9 cellular contexts compared by ENCODE assay signal in the genomic region with DNA sequence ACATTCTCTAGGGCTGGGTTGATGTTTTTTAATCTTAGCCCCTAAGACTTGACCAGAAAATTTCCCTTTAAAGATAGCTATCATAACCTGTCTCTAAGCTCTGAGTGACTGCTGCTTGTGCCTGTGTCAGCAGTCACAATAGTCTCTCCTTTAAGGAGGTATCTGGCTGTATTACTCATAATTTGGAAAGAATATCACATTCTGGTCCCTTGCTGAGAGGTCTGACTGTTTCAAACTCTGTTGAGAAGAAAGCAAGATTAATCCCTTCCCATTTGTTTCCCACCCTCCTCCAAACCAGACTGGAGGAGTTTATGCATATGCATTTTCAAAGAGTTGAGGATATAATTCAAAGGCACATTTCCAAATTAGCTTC. TPM values are rescaled to one million over a fixed set of nuclear protein-coding genes. Genes with fewer than 3 reads are reported as not detected.
DNase-seq lines count a peak whose midpoint lies in the region; ATAC-seq, FAIRE-seq and TF ChIP-seq lines count a peak whose summit lies in the region.
"Had no signal": no experiment of that assay in that cellular context is flagged by ENCODE, and none has a peak within 500 bp of the region (broad histone marks: within the 10 kb centered on the region; RNA-seq: fewer than 3 reads in every experiment).

No MANE protein-coding gene starts in this region.

- ATAC-seq in HG03378 (IDR thresholded peaks at IDR 0.05; ENCODE audit: unreplicated experiment), result no peak
- no peak for ATAC-seq in HG02588 (IDR thresholded peaks at IDR 0.05; ENCODE audit: unreplicated experiment)
- no peak for ATAC-seq in activated CD4-positive, alpha-beta T cell treated with anti-CD3 and anti-CD28 coated beads for 36 hours

- CTCF ChIA-PET in activated CD4-positive, alpha-beta T cell treated with anti-CD3 and anti-CD28 coated beads for 36 hours (lab: Charles Lee), result interaction anchor here (0.6 to 2.4 kb wide), 18 partner anchors 8 to 699 kb away, joined by 3 to 10 read pairs (median 3); a partner anchor contains a TSS

- TF ChIP-seq CTCF in MM.1S (IDR thresholded peaks at IDR 0.05; ENCODE audit: low read length) (no peak), esophagus squamous epithelium (IDR thresholded peaks at IDR 0.05) (no peak), progenitor cell of endocrine pancreas (IDR thresholded peaks at IDR 0.05; ENCODE audit: unreplicated experiment) (no peak)

- no peak overlapping the region for H3K9ac ChIP-seq in MM.1S (ENCODE audit: low read length)

- peaks cover 3% of the 10 kb centered on the region for H3K9me3 Mint-ChIP-seq in progenitor cell of endocrine pancreas (ENCODE audit: low read depth)
- no peaks in the 10 kb centered on the region for H3K9me3 Mint-ChIP-seq in activated CD4-positive, alpha-beta T cell treated with anti-CD3 and anti-CD28 coated beads for 36 hours (ENCODE audit: low read depth)

- H3F3A ChIP-seq in MM.1S (ENCODE audit: insufficient read depth, low read length), result no peaks in the 10 kb centered on the region

- H3K27me3 ChIP-seq in MM.1S (replicated peaks; ENCODE audit: insufficient read depth, low read length) (no peaks in the 10 kb centered on the region), esophagus squamous epithelium (peaks cover 0 to 32% (median 0%) of the 10 kb centered on the region in 4 donors)

- peak overlapping the region; percentile 61 for H3K4me3 Mint-ChIP-seq in progenitor cell of endocrine pancreas (ENCODE audit: low read depth)
- no peak overlapping the region for H3K4me3 Mint-ChIP-seq in activated CD4-positive, alpha-beta T cell treated with anti-CD3 and anti-CD28 coated beads for 36 hours

- POLR2A ChIA-PET in activated CD4-positive, alpha-beta T cell treated with anti-CD3 and anti-CD28 coated beads for 36 hours (lab: Charles Lee), result no interaction called here

- no peak overlapping the region for H3K27ac Mint-ChIP-seq in progenitor cell of endocrine pancreas
- H3K27ac Mint-ChIP-seq in activated CD4-positive, alpha-beta T cell treated with anti-CD3 and anti-CD28 coated beads for 36 hours, result no peak overlapping the region

- peaks cover 7% of the 10 kb centered on the region for H3K4me1 Mint-ChIP-seq in progenitor cell of endocrine pancreas (ENCODE audit: low read depth)
- H3K4me1 Mint-ChIP-seq in activated CD4-positive, alpha-beta T cell treated with anti-CD3 and anti-CD28 coated beads for 36 hours, result peaks cover 11% of the 10 kb centered on the region

- H3K36me3 Mint-ChIP-seq in progenitor cell of endocrine pancreas (ENCODE audit: insufficient read depth), result no peaks in the 10 kb centered on the region
- no peaks in the 10 kb centered on the region for H3K36me3 Mint-ChIP-seq in activated CD4-positive, alpha-beta T cell treated with anti-CD3 and anti-CD28 coated beads for 36 hours (ENCODE audit: low read depth)

- no peaks in the 10 kb centered on the region for H3K4me1 ChIP-seq in MM.1S (ENCODE audit: low read length)
- H3K4me1 ChIP-seq in esophagus squamous epithelium, result peaks cover 0 to 24% (median 5%) of the 10 kb centered on the region in 3 donors

- no peaks in the 10 kb centered on the region for H4K20me1 ChIP-seq in MM.1S (ENCODE audit: insufficient read depth, low read length)

- H3K9me3 ChIP-seq in MM.1S (replicated peaks; ENCODE audit: insufficient read depth, low read length) (no peaks in the 10 kb centered on the region), esophagus squamous epithelium (no peaks in the 10 kb centered on the region)

- H3K9me2 ChIP-seq in MM.1S (replicated peaks; ENCODE audit: insufficient read depth, low read length), result no peaks in the 10 kb centered on the region

- DNase-seq in GM12892 (ENCODE audit: insufficient read length) (no peak), MM.1S (no peak), esophagus squamous epithelium (lab: John Stamatoyannopoulos, UW) (no peak), progenitor cell of endocrine pancreas (ENCODE audit: low spot score, unreplicated experiment) (no peak), germinal center (ENCODE audit: low spot score) (no peak)
- no peak for DNase-seq in activated CD4-positive, alpha-beta T cell treated with anti-CD3 and anti-CD28 coated beads for 36 hours

- no peak overlapping the region for H3K27ac ChIP-seq in MM.1S (ENCODE audit: low read length)
- peak overlapping the region in 3 of 4 donors; percentile 53 to 79 (median 79) for H3K27ac ChIP-seq in esophagus squamous epithelium

- H3K27me3 Mint-ChIP-seq in progenitor cell of endocrine pancreas, result peaks cover 68% of the 10 kb centered on the region
- H3K27me3 Mint-ChIP-seq in activated CD4-positive, alpha-beta T cell treated with anti-CD3 and anti-CD28 coated beads for 36 hours, result peaks cover 47% of the 10 kb centered on the region

- H3K36me3 ChIP-seq in MM.1S (replicated peaks; ENCODE audit: insufficient read depth, low read length) (no peaks in the 10 kb centered on the region), esophagus squamous epithelium (no peaks in the 10 kb centered on the region)

- H3K79me2 ChIP-seq in MM.1S (ENCODE audit: low read length), result no peaks in the 10 kb centered on the region

- FAIRE-seq in GM12892 (lab: Jason Lieb, UNC), result peak; percentile 70

- peak overlapping the region; percentile 69; the same call in 1 of the 2 replicates for H3K4me2 ChIP-seq in MM.1S (ENCODE audit: low read depth, low read length)

- no peak for TF ChIP-seq POLR2A in GM12892 (IDR thresholded peaks at IDR 0.05; ENCODE audit: low read depth, low read length)
- TF ChIP-seq POLR2A in esophagus squamous epithelium (IDR thresholded peaks at IDR 0.05), result no peak

- intact Hi-C loops in esophagus squamous epithelium (cut with DNase I), result no loop called here
- intact Hi-C loops in activated CD4-positive, alpha-beta T cell treated with anti-CD3 and anti-CD28 coated beads for 36 hours (cut with DNase I, micrococcal nuclease), result loop anchor here in 1 of 2 experiments (1.0 kb wide), 1 partner anchor 880 kb away; no protein-coding TSS in a partner anchor

- peak overlapping the region; percentile 74 for H3K4me3 ChIP-seq in MM.1S (ENCODE audit: low read length)
- peak overlapping the region; percentile 28 to 73 (median 54) for H3K4me3 ChIP-seq in esophagus squamous epithelium

- H2AFZ ChIP-seq in MM.1S (ENCODE audit: low read length), result peak overlapping the region; percentile 91; the same call in 1 of the 2 replicates

RNA-seq across cellular contexts. Expression of a gene that starts 2.3 kb away (rescaled TPM):
- not detected for polyA plus RNA-seq in GM12892 (2012; ENCODE audit: missing spikeins)
- under 1 TPM in 2 of 4 donors, not detected in 2; 0.03 to 0.19 TPM for total RNA-seq in esophagus squamous epithelium
- not detected in 2 replicates for total RNA-seq in progenitor cell of endocrine pancreas
- total RNA-seq in activated CD4-positive, alpha-beta T cell treated with anti-CD3 and anti-CD28 coated beads for 36 hours, result not detected
- total RNA-seq: renal cortical epithelial cell had no signal
